In genomic region chr2:10905872-10906143, GRCh38 we compare ENCODE assay signal across 35 cellular contexts. TPM values are rescaled to one million over a fixed set of nuclear protein-coding genes. Genes with fewer than 3 reads are reported as not detected.
"Had no signal": no experiment of that assay in that cellular context is flagged by ENCODE, and none has a peak within 500 bp of the region (broad histone marks: within the 10 kb centered on the region; RNA-seq: fewer than 3 reads in every experiment).

No MANE protein-coding gene starts in this region.

- ATAC-seq: activated CD8-positive, alpha-beta T cell treated with anti-CD3 and anti-CD28 coated beads for 36 hours; activated T-cell treated with anti-CD3 and anti-CD28 coated beads, Interleukin-2, amount 50 U/mL, for 72 hours; activated T-helper 17 cell treated with anti-CD3 and anti-CD28 coated beads, Interleukin-2, amount 50 U/mL, for 72 hours; body of pancreas had no signal

- H3K27me3 ChIP-seq: body of pancreas, SJCRH30 had no signal

- DNase-seq: activated CD4-positive, alpha-beta T cell treated with anti-CD3 and anti-CD28 coated beads, Interleukin-2, amount 10 ng/mL, durations not matched to agents 24 days and 14 days; activated CD4-positive, alpha-beta T cell treated with anti-CD3 and anti-CD28 coated beads, Interleukin-2, amount 50 U/mL, for 4 hours; activated CD8-positive, alpha-beta T cell treated with anti-CD3 and anti-CD28 coated beads for 36 hours; activated effector memory CD4-positive, alpha-beta T cell treated with anti-CD3 and anti-CD28 coated beads, Interleukin-2, amount 50 U/mL, for 16 hours; activated naive CD4-positive, alpha-beta T cell; activated naive CD4-positive, alpha-beta T cell treated with anti-CD3 and anti-CD28 coated beads, Interleukin-2, amount 50 U/mL, for 16 hours; activated naive CD8-positive, alpha-beta T cell treated with anti-CD3 and anti-CD28 coated beads, Interleukin-2, amount 10 ng/mL, durations not matched to agents 7 days and 5 days; activated T-cell treated with anti-CD3 and anti-CD28 coated beads, Interleukin-2, amount 50 U/mL, for 1 hour; activated T-cell treated with anti-CD3 and anti-CD28 coated beads, Interleukin-2, amount 50 U/mL, for 72 hours; adrenal gland; body of pancreas; Kasumi-1; MM.1S; MV-4-11; NCI-H1092; NCI-H1436 treated with DMSO at 0.1 percent for 48 hours; NCI-H1694 treated with DMSO at 0.1 percent for 48 hours; NCI-H2029; NCI-H2107; NCI-H2171; NCI-H510A; NCI-H526; NCI-H748 treated with DMSO at 0.1 percent for 48 hours; NK-92 treated with Interleukin-12 subunit alpha and Interleukin-12 subunit beta, amount 100 ng/mL, for 24 hours; SHP77; T1000 had no signal

- H3K27ac ChIP-seq: adrenal gland, body of pancreas, breast epithelium, PC-9, SJCRH30, SK-N-MC had no signal

- H3K4me1 ChIP-seq: adrenal gland, body of pancreas, breast epithelium had no signal

- H3K4me3 ChIP-seq: adrenal gland, body of pancreas, breast epithelium, PC-9, SJCRH30, SK-N-MC had no signal

- H3K9me3 ChIP-seq: adrenal gland, body of pancreas, breast epithelium had no signal

- H3K36me3 ChIP-seq: adrenal gland, breast epithelium, SJCRH30 had no signal

RNA-seq across cellular contexts. Expression of gene KCNF1, which starts 5.9 kb away (rescaled TPM):
- total RNA-seq: activated CD4-positive, alpha-beta T cell treated with anti-CD3 and anti-CD28 coated beads, Interleukin-2, amount 10 ng/mL, durations not matched to agents 24 days and 14 days; activated CD8-positive, alpha-beta memory T cell treated with anti-CD3 and anti-CD28 coated beads for 36 hours; activated CD8-positive, alpha-beta T cell treated with anti-CD3 and anti-CD28 coated beads for 36 hours; activated naive CD8-positive, alpha-beta T cell treated with anti-CD3 and anti-CD28 coated beads, Interleukin-2, amount 10 ng/mL, durations not matched to agents 7 days and 5 days; activated T-cell treated with anti-CD3 and anti-CD28 coated beads, Interleukin-2, amount 50 U/mL, for 72 hours; activated T-helper 17 cell treated with anti-CD3 and anti-CD28 coated beads, Interleukin-2, amount 50 U/mL, for 72 hours; OCI-LY7; T-helper 1 cell treated with Interleukin-12 subunit alpha and Interleukin-12 subunit beta and Interleukin-4 antibody, amounts not matched to agents 30 ng/mL and 1 ng/mL, for 36 hours; T-helper 2 cell treated with Interferon-gamma antibody and Interleukin-4, amounts not matched to agents 100 ng/mL and 5 ng/mL, for 36 hours had no signal
